1 cellular context compared by ENCODE assay signal in genomic region chr22:31789803-31790202, GRCh38.
TF ChIP-seq lines count a peak whose summit lies in the region.

No MANE protein-coding gene starts in this region.

TF ChIP-seq in SK-N-SH, 30 proteins besides CTCF, POLR2A, EP300 and RAD21 (continued from another document):
- TF ChIP-seq, protein P1, sequence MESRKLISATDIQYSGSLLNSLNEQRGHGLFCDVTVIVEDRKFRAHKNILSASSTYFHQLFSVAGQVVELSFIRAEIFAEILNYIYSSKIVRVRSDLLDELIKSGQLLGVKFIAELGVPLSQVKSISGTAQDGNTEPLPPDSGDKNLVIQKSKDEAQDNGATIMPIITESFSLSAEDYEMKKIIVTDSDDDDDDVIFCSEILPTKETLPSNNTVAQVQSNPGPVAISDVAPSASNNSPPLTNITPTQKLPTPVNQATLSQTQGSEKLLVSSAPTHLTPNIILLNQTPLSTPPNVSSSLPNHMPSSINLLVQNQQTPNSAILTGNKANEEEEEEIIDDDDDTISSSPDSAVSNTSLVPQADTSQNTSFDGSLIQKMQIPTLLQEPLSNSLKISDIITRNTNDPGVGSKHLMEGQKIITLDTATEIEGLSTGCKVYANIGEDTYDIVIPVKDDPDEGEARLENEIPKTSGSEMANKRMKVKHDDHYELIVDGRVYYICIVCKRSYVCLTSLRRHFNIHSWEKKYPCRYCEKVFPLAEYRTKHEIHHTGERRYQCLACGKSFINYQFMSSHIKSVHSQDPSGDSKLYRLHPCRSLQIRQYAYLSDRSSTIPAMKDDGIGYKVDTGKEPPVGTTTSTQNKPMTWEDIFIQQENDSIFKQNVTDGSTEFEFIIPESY (IDR thresholded peaks at IDR 0.05; ENCODE audit: borderline replicate concordance, low read depth), result no peak
- no peak for TF ChIP-seq ELF1 (IDR thresholded peaks at IDR 0.05)
- TF ChIP-seq YY1 (IDR thresholded peaks at IDR 0.05; ENCODE audit: low read depth), result no peak
- TF ChIP-seq, protein P2, sequence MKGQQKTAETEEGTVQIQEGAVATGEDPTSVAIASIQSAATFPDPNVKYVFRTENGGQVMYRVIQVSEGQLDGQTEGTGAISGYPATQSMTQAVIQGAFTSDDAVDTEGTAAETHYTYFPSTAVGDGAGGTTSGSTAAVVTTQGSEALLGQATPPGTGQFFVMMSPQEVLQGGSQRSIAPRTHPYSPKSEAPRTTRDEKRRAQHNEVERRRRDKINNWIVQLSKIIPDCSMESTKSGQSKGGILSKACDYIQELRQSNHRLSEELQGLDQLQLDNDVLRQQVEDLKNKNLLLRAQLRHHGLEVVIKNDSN (IDR thresholded peaks at IDR 0.05; ENCODE audit: borderline replicate concordance, low read depth), result no peak
- no peak for TF ChIP-seq TEAD4 (IDR thresholded peaks at IDR 0.05; ENCODE audit: borderline replicate concordance, insufficient read depth)
- TF ChIP-seq TAF1 (IDR thresholded peaks at IDR 0.05; ENCODE audit: borderline replicate concordance, low read depth, low read length), result no peak
